ENCODE assay signal across 1 cellular context in the genomic region with DNA sequence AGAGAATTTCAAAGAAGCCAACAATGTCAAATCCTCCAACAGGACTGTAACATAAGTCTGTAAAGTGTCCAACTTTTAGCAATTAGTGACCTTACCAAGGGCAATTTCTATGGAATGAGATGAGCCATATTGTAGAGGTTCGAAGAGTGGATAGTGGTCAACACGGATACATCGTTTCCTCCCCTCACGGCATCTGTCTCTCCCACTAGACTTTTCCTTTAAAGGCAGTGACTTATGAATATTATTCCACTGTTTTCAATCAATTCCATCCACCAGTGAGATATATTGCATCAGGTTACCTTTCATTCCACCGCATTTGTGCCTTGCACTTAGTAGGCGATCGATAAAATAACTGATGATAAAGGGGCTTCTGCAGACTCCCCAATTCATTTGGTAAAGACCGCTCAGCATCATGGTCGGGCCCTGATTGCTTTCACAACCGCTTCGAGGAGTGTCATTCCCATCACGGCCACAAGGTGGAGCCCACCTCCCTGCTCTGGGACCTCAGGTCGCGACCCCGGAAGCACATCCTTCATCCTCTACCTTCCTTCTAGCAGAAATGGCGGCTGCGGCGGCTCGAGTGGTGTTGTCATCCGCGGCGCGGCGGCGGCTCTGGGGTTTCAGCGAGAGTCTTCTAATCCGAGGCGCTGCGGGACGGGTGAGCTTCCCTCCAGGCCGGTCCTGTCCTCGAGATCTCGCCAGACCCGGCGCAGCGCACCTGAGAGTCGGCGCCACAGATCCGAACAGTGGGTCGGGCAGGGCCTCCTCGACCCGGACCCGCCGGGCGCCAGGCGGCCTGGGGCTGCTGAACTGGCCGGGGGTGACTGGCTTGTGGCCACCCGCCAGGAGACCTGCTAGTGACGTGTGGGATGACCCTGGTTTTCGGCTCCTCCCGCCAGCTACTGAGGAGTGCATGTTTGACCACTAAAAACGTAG.
TF ChIP-seq lines count a peak whose summit lies in the region.

A gene with protein sequence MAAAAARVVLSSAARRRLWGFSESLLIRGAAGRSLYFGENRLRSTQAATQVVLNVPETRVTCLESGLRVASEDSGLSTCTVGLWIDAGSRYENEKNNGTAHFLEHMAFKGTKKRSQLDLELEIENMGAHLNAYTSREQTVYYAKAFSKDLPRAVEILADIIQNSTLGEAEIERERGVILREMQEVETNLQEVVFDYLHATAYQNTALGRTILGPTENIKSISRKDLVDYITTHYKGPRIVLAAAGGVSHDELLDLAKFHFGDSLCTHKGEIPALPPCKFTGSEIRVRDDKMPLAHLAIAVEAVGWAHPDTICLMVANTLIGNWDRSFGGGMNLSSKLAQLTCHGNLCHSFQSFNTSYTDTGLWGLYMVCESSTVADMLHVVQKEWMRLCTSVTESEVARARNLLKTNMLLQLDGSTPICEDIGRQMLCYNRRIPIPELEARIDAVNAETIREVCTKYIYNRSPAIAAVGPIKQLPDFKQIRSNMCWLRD (plus strand): TSS at position 535 of the 936 bp plus-strand sequence. CDS start 25 bp downstream, at position 560.

TF ChIP-seq in K562, 482 proteins besides CTCF, POLR2A, EP300 and RAD21 (continued from another document and continues in another):
- TF ChIP-seq, protein P1, sequence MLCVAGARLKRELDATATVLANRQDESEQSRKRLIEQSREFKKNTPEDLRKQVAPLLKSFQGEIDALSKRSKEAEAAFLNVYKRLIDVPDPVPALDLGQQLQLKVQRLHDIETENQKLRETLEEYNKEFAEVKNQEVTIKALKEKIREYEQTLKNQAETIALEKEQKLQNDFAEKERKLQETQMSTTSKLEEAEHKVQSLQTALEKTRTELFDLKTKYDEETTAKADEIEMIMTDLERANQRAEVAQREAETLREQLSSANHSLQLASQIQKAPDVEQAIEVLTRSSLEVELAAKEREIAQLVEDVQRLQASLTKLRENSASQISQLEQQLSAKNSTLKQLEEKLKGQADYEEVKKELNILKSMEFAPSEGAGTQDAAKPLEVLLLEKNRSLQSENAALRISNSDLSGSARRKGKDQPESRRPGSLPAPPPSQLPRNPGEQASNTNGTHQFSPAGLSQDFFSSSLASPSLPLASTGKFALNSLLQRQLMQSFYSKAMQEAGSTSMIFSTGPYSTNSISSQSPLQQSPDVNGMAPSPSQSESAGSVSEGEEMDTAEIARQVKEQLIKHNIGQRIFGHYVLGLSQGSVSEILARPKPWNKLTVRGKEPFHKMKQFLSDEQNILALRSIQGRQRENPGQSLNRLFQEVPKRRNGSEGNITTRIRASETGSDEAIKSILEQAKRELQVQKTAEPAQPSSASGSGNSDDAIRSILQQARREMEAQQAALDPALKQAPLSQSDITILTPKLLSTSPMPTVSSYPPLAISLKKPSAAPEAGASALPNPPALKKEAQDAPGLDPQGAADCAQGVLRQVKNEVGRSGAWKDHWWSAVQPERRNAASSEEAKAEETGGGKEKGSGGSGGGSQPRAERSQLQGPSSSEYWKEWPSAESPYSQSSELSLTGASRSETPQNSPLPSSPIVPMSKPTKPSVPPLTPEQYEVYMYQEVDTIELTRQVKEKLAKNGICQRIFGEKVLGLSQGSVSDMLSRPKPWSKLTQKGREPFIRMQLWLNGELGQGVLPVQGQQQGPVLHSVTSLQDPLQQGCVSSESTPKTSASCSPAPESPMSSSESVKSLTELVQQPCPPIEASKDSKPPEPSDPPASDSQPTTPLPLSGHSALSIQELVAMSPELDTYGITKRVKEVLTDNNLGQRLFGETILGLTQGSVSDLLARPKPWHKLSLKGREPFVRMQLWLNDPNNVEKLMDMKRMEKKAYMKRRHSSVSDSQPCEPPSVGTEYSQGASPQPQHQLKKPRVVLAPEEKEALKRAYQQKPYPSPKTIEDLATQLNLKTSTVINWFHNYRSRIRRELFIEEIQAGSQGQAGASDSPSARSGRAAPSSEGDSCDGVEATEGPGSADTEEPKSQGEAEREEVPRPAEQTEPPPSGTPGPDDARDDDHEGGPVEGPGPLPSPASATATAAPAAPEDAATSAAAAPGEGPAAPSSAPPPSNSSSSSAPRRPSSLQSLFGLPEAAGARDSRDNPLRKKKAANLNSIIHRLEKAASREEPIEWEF (CRISPR knock-in tag; IDR thresholded peaks at IDR 0.05), result no peak
- TF ChIP-seq DMBX1 (CRISPR knock-in tag; IDR thresholded peaks at IDR 0.05; ENCODE audit: borderline replicate concordance) (peak; percentile 59; the same call in 1 of the 2 replicates), MYC (IDR thresholded peaks at IDR 0.05; ENCODE audit: low read depth, low read length) (peak; percentile 63; the same call in 1 of the 2 replicates), MYC (CRISPR knock-in tag; IDR thresholded peaks at IDR 0.05; ENCODE audit: borderline replicate concordance, low read depth) (no peak; the same call in 1 of the 2 replicates), SMC3 (conservative IDR thresholded peaks at IDR 0.05; ENCODE audit: insufficient read depth, low read depth, low read length) (peak; percentile 95), ZFP30 (CRISPR knock-in tag; IDR thresholded peaks at IDR 0.05; ENCODE audit: borderline replicate concordance) (no peak), HLTF (IDR thresholded peaks at IDR 0.05) (peak; percentile 83; the same call in 1 of the 2 replicates), ZNF778 (CRISPR knock-in tag; IDR thresholded peaks at IDR 0.05) (no peak), HMG20A (CRISPR knock-in tag; conservative IDR thresholded peaks at IDR 0.05) (no peak), RFX5 (IDR thresholded peaks at IDR 0.05; ENCODE audit: low read depth, low read length) (no peak), BRCA1 (IDR thresholded peaks at IDR 0.05) (no peak), BRCA1 (CRISPR knock-in tag; IDR thresholded peaks at IDR 0.05) (no peak), SUPT5H (IDR thresholded peaks at IDR 0.05) (peak; percentile 93), SNRNP70 (optimal IDR thresholded peaks at IDR 0.05; ENCODE audit: low read depth, low read length) (no peak), RNF2 (IDR thresholded peaks at IDR 0.05) (peak; percentile 62), ARNT (IDR thresholded peaks at IDR 0.05) (peak in 1 of 2 experiments; percentile 76; a peak in 1 of 4 replicates), ATF7 (IDR thresholded peaks at IDR 0.05) (peak; percentile 86), SMAD2 (IDR thresholded peaks at IDR 0.05; ENCODE audit: low read depth, low read length) (no peak), ZNF174 (CRISPR knock-in tag; IDR thresholded peaks at IDR 0.05) (no peak), ZNF23 (CRISPR knock-in tag; IDR thresholded peaks at IDR 0.05) (no peak), ZNF232 (CRISPR knock-in tag; IDR thresholded peaks at IDR 0.05) (peak; percentile 69; the same call in 1 of the 2 replicates), DIDO1 (tag; IDR thresholded peaks at IDR 0.05; ENCODE audit: low read depth) (peak; percentile 92), DACH1 (IDR thresholded peaks at IDR 0.05; ENCODE audit: partially characterized antibody) (peak; percentile 28), ZNF785 (CRISPR knock-in tag; IDR thresholded peaks at IDR 0.05) (no peak), SREBF2 (CRISPR knock-in tag; IDR thresholded peaks at IDR 0.05) (peak; percentile 65; the same call in 1 of the 2 replicates), ZNF699 (CRISPR knock-in tag; IDR thresholded peaks at IDR 0.05; ENCODE audit: insufficient replicate concordance) (no peak), ZNF133 (CRISPR knock-in tag; IDR thresholded peaks at IDR 0.05) (no peak), TARDBP (IDR thresholded peaks at IDR 0.05) (0 out of 2 replicates have a peak, but pooled peaks have one; percentile 48), ARID1B (IDR thresholded peaks at IDR 0.05) (peak; percentile 40), NFE2L1 (tag; IDR thresholded peaks at IDR 0.05; ENCODE audit: borderline replicate concordance, low read depth) (no peak), MECOM (CRISPR knock-in tag; IDR thresholded peaks at IDR 0.05) (peak; percentile 48; the same call in 1 of the 2 replicates), SETDB1 (IDR thresholded peaks at IDR 0.05; ENCODE audit: low read length) (no peak), ATF1 (CRISPR knock-in tag; IDR thresholded peaks at IDR 0.05) (no peak), ATF1 (tag; IDR thresholded peaks at IDR 0.05) (peak; percentile 89), NCOR1 (IDR thresholded peaks at IDR 0.05) (peak; percentile 42), HDAC8 (tag; IDR thresholded peaks at IDR 0.05) (no peak; the same call in 1 of the 2 replicates), KLF6 (CRISPR knock-in tag; IDR thresholded peaks at IDR 0.05; ENCODE audit: borderline replicate concordance) (no peak), FOSL1 (tag; conservative IDR thresholded peaks at IDR 0.05) (0 out of 2 replicates have a peak, but pooled peaks have one; percentile 22), NFIC (IDR thresholded peaks at IDR 0.05) (peak; percentile 79), ZFP1 (CRISPR knock-in tag; IDR thresholded peaks at IDR 0.05) (no peak), ZNF184 (CRISPR knock-in tag; IDR thresholded peaks at IDR 0.05) (no peak)
- TF ChIP-seq, protein P2, sequence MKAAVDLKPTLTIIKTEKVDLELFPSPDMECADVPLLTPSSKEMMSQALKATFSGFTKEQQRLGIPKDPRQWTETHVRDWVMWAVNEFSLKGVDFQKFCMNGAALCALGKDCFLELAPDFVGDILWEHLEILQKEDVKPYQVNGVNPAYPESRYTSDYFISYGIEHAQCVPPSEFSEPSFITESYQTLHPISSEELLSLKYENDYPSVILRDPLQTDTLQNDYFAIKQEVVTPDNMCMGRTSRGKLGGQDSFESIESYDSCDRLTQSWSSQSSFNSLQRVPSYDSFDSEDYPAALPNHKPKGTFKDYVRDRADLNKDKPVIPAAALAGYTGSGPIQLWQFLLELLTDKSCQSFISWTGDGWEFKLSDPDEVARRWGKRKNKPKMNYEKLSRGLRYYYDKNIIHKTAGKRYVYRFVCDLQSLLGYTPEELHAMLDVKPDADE (conservative IDR thresholded peaks at IDR 0.05; ENCODE audit: control insufficient read depth, low read depth, low read length), result peak; percentile 82; the same call in 1 of the 2 replicates
- TF ChIP-seq, protein P3, sequence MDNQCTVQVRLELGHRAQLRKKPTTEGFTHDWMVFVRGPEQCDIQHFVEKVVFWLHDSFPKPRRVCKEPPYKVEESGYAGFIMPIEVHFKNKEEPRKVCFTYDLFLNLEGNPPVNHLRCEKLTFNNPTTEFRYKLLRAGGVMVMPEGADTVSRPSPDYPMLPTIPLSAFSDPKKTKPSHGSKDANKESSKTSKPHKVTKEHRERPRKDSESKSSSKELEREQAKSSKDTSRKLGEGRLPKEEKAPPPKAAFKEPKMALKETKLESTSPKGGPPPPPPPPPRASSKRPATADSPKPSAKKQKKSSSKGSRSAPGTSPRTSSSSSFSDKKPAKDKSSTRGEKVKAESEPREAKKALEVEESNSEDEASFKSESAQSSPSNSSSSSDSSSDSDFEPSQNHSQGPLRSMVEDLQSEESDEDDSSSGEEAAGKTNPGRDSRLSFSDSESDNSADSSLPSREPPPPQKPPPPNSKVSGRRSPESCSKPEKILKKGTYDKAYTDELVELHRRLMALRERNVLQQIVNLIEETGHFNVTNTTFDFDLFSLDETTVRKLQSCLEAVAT (IDR thresholded peaks at IDR 0.05), result no peak
- TF ChIP-seq, protein P4, sequence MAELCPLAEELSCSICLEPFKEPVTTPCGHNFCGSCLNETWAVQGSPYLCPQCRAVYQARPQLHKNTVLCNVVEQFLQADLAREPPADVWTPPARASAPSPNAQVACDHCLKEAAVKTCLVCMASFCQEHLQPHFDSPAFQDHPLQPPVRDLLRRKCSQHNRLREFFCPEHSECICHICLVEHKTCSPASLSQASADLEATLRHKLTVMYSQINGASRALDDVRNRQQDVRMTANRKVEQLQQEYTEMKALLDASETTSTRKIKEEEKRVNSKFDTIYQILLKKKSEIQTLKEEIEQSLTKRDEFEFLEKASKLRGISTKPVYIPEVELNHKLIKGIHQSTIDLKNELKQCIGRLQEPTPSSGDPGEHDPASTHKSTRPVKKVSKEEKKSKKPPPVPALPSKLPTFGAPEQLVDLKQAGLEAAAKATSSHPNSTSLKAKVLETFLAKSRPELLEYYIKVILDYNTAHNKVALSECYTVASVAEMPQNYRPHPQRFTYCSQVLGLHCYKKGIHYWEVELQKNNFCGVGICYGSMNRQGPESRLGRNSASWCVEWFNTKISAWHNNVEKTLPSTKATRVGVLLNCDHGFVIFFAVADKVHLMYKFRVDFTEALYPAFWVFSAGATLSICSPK (IDR thresholded peaks at IDR 0.05; ENCODE audit: borderline replicate concordance), result no peak
- TF ChIP-seq, protein P5, sequence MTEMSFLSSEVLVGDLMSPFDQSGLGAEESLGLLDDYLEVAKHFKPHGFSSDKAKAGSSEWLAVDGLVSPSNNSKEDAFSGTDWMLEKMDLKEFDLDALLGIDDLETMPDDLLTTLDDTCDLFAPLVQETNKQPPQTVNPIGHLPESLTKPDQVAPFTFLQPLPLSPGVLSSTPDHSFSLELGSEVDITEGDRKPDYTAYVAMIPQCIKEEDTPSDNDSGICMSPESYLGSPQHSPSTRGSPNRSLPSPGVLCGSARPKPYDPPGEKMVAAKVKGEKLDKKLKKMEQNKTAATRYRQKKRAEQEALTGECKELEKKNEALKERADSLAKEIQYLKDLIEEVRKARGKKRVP (CRISPR knock-in tag; IDR thresholded peaks at IDR 0.05), result 0 out of 2 replicates have a peak, but pooled peaks have one; percentile 39
- TF ChIP-seq, protein P6, sequence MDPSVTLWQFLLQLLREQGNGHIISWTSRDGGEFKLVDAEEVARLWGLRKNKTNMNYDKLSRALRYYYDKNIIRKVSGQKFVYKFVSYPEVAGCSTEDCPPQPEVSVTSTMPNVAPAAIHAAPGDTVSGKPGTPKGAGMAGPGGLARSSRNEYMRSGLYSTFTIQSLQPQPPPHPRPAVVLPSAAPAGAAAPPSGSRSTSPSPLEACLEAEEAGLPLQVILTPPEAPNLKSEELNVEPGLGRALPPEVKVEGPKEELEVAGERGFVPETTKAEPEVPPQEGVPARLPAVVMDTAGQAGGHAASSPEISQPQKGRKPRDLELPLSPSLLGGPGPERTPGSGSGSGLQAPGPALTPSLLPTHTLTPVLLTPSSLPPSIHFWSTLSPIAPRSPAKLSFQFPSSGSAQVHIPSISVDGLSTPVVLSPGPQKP (CRISPR knock-in tag; IDR thresholded peaks at IDR 0.05), result no peak
- TF ChIP-seq, protein P7, sequence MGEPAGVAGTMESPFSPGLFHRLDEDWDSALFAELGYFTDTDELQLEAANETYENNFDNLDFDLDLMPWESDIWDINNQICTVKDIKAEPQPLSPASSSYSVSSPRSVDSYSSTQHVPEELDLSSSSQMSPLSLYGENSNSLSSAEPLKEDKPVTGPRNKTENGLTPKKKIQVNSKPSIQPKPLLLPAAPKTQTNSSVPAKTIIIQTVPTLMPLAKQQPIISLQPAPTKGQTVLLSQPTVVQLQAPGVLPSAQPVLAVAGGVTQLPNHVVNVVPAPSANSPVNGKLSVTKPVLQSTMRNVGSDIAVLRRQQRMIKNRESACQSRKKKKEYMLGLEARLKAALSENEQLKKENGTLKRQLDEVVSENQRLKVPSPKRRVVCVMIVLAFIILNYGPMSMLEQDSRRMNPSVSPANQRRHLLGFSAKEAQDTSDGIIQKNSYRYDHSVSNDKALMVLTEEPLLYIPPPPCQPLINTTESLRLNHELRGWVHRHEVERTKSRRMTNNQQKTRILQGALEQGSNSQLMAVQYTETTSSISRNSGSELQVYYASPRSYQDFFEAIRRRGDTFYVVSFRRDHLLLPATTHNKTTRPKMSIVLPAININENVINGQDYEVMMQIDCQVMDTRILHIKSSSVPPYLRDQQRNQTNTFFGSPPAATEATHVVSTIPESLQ (CRISPR knock-in tag; IDR thresholded peaks at IDR 0.05), result no peak
- TF ChIP-seq, protein P8, sequence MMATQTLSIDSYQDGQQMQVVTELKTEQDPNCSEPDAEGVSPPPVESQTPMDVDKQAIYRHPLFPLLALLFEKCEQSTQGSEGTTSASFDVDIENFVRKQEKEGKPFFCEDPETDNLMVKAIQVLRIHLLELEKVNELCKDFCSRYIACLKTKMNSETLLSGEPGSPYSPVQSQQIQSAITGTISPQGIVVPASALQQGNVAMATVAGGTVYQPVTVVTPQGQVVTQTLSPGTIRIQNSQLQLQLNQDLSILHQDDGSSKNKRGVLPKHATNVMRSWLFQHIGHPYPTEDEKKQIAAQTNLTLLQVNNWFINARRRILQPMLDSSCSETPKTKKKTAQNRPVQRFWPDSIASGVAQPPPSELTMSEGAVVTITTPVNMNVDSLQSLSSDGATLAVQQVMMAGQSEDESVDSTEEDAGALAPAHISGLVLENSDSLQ (IDR thresholded peaks at IDR 0.05), result peak; percentile 59
